Comparison of ENCODE assay signal across 34 cellular contexts in genomic region chr4:109989618-109990017, GRCh38.
DNase-seq lines count a peak whose midpoint lies in the region; ATAC-seq, FAIRE-seq and TF ChIP-seq lines count a peak whose summit lies in the region.
"Had no signal": no experiment of that assay in that cellular context is flagged by ENCODE, and none has a peak within 500 bp of the region (broad histone marks: within the 10 kb centered on the region; RNA-seq: fewer than 3 reads in every experiment).

No MANE protein-coding gene starts in this region.

- H3K27me3 ChIP-seq in breast epithelium (no peaks in the 10 kb centered on the region), bronchial epithelial cell (ENCODE audit: control insufficient read depth, insufficient read depth, low read length) (no peaks in the 10 kb centered on the region), uterus (no peaks in the 10 kb centered on the region)
- H3K27me3 ChIP-seq: cardiac muscle cell, SJSA1 had no signal

- POLR2A ChIA-PET in MCF 10A (lab: Yijun Ruan, JAX) = interaction anchor here (0.6 to 1.8 kb wide), 15 partner anchors 9 to 556 kb away, joined by 3 to 7 read pairs (median 4); partner anchors contain the start of gene SEC24B

- H3K9me3 Mint-ChIP-seq in MCF 10A (ENCODE audit: unreplicated experiment) = no peaks in the 10 kb centered on the region
- H3K9me3 Mint-ChIP-seq: activated naive CD8-positive, alpha-beta T cell treated with anti-CD3 and anti-CD28 coated beads for 36 hours; activated T-cell treated with anti-CD3 and anti-CD28 coated beads, Interleukin-2, amount 50 U/mL, for 4 hours; CD4-positive, alpha-beta T cell; GM23338; HFFc6; stimulated activated naive CD8-positive, alpha-beta T cell treated with anti-CD3 and anti-CD28 coated beads, Interleukin-15, amount 100 ng/mL, for 72 hours; WTC11 had no signal

- intact Hi-C loops in MCF 10A (cut with micrococcal nuclease) = loop anchor here (10.0 kb wide), 1 partner anchor 1145 kb away; no protein-coding TSS in a partner anchor
- intact Hi-C loops in breast epithelium (cut with DNase I; ENCODE audit: low total_unique reads) = no loop called here
- intact Hi-C loops in uterus (cut with DNase I; ENCODE audit: low total_unique reads) = no loop called here

- H3K4me1 ChIP-seq in breast epithelium (no peaks in the 10 kb centered on the region), uterus (no peaks in the 10 kb centered on the region)
- H3K4me1 ChIP-seq: SJSA1, tibial artery had no signal

- CTCF ChIA-PET in MCF 10A (lab: Yijun Ruan, JAX) = interaction anchor here (0.8 to 2.9 kb wide), 5 partner anchors 9 to 544 kb away, joined by 3 to 25 read pairs (median 4); no protein-coding TSS in a partner anchor

- H3K9me3 ChIP-seq in breast epithelium (no peaks in the 10 kb centered on the region), uterus (no peaks in the 10 kb centered on the region)
- H3K9me3 ChIP-seq: left ventricle myocardium inferior, SJSA1, tibial artery had no signal

- H3K36me3 ChIP-seq in breast epithelium = no peaks in the 10 kb centered on the region
- no peaks in the 10 kb centered on the region for H3K36me3 ChIP-seq in bronchial epithelial cell (ENCODE audit: control insufficient read depth, insufficient read depth, low read length)
- H3K36me3 ChIP-seq in uterus = no peaks in the 10 kb centered on the region
- H3K36me3 ChIP-seq: cardiac muscle cell, left ventricle myocardium inferior, tibial artery had no signal

- TF ChIP-seq CTCF in MCF 10A (IDR thresholded peaks at IDR 0.05; ENCODE audit: unreplicated experiment) = no peak
- no peak for TF ChIP-seq CTCF in breast epithelium (IDR thresholded peaks at IDR 0.05)
- TF ChIP-seq CTCF in bronchial epithelial cell (IDR thresholded peaks at IDR 0.05; ENCODE audit: insufficient read depth, low read length, severe bottlenecking) = no peak
- no peak for TF ChIP-seq CTCF in omental fat pad (IDR thresholded peaks at IDR 0.05)
- TF ChIP-seq CTCF in uterus (IDR thresholded peaks at IDR 0.05) = no peak

- peaks cover 25% of the 10 kb centered on the region for H3K4me1 Mint-ChIP-seq in MCF 10A (ENCODE audit: insufficient read depth, unreplicated experiment)
- H3K4me1 Mint-ChIP-seq: GM23338, WTC11 had no signal

- H3K4me3 ChIP-seq in breast epithelium (no peak overlapping the region), bronchial epithelial cell (ENCODE audit: low read depth, low read length) (no peak overlapping the region), uterus (no peak overlapping the region)
- H3K4me3 ChIP-seq: cardiac muscle cell, GM23338, left ventricle myocardium inferior, SJSA1, tibial artery had no signal

- no peak overlapping the region for H3K27ac ChIP-seq in breast epithelium
- no peak overlapping the region for H3K27ac ChIP-seq in uterus
- H3K27ac ChIP-seq: 22Rv1, cardiac muscle cell, left ventricle myocardium inferior, SJSA1, tibial artery had no signal

- no peak for TF ChIP-seq POLR2A in breast epithelium (IDR thresholded peaks at IDR 0.05)
- no peak for TF ChIP-seq POLR2A in uterus (IDR thresholded peaks at IDR 0.05)

- DNase-seq in MCF 10A (ENCODE audit: unreplicated experiment) (peak; percentile 8), breast epithelium (ENCODE audit: low spot score in 2 of 2) (no peak), bronchial epithelial cell (ENCODE audit: low read depth) (peak; percentile 55), omental fat pad (ENCODE audit: low spot score) (no peak), AG08395 (ENCODE audit: low spot score) (no peak), NOMO-1 treated with dmso at 0.1 percent for 144 hours (lab: John Stamatoyannopoulos, UW; ENCODE audit: unreplicated experiment) (no peak), uterus (no peak)
- no peak for DNase-seq in activated CD8-positive, alpha-beta memory T cell treated with anti-CD3 and anti-CD28 coated beads, Interleukin-2, amount 50 U/mL, for 48 hours
- DNase-seq: activated CD4-positive, alpha-beta T cell treated with anti-CD3 and anti-CD28 coated beads, Interleukin-2, amount 10 ng/mL, durations not matched to agents 24 days and 14 days; activated gamma-delta T cell; activated naive CD8-positive, alpha-beta T cell treated with anti-CD3 and anti-CD28 coated beads for 36 hours; activated T-cell treated with anti-CD3 and anti-CD28 coated beads, Interleukin-2, amount 50 U/mL, for 4 hours; aorta; CD4-positive, alpha-beta T cell; HFFc6; islet precursor cell; left ventricle myocardium inferior; NCI-H1092; NCI-H187 treated with DMSO at 0.1 percent for 48 hours; NCI-H2171 treated with DMSO at 0.1 percent for 48 hours; NCI-H524; right cardiac atrium; stimulated activated CD8-positive, alpha-beta memory T cell treated with anti-CD3 and anti-CD28 coated beads, Interleukin-4, amount 100 ng/mL, for 48 hours; stimulated activated naive CD8-positive, alpha-beta T cell treated with anti-CD3 and anti-CD28 coated beads, Interleukin-15, amount 100 ng/mL, for 72 hours; tibial artery had no signal

- peak overlapping the region; percentile 90 for H3K27ac Mint-ChIP-seq in MCF 10A (ENCODE audit: low read depth, unreplicated experiment)
- H3K27ac Mint-ChIP-seq: activated CD4-positive, alpha-beta T cell treated with anti-CD3 and anti-CD28 coated beads, Interleukin-2, amount 10 ng/mL, durations not matched to agents 24 days and 14 days; activated naive CD8-positive, alpha-beta T cell treated with anti-CD3 and anti-CD28 coated beads for 36 hours; CD4-positive, alpha-beta T cell; GM23338; HFFc6; stimulated activated naive CD8-positive, alpha-beta T cell treated with anti-CD3 and anti-CD28 coated beads, Interleukin-15, amount 100 ng/mL, for 72 hours; WTC11 had no signal

- ATAC-seq in omental fat pad (ENCODE audit: low FRiP score) = peak; percentile 60
- ATAC-seq: activated T-cell treated with anti-CD3 and anti-CD28 coated beads, Interleukin-2, amount 50 U/mL, for 4 hours; GM23338; stimulated activated naive CD8-positive, alpha-beta T cell treated with anti-CD3 and anti-CD28 coated beads, Interleukin-15, amount 100 ng/mL, for 72 hours; WTC11 had no signal

- no peaks in the 10 kb centered on the region for H3K27me3 Mint-ChIP-seq in MCF 10A (ENCODE audit: insufficient read depth, unreplicated experiment)
- H3K27me3 Mint-ChIP-seq: stimulated activated naive CD8-positive, alpha-beta T cell treated with anti-CD3 and anti-CD28 coated beads, Interleukin-15, amount 100 ng/mL, for 72 hours had no signal

- H3K4me3 Mint-ChIP-seq in MCF 10A (ENCODE audit: unreplicated experiment) = peak overlapping the region; percentile 28
- H3K4me3 Mint-ChIP-seq: activated CD4-positive, alpha-beta T cell treated with anti-CD3 and anti-CD28 coated beads, Interleukin-2, amount 10 ng/mL, durations not matched to agents 24 days and 14 days; activated naive CD8-positive, alpha-beta T cell treated with anti-CD3 and anti-CD28 coated beads for 36 hours; activated T-cell treated with anti-CD3 and anti-CD28 coated beads, Interleukin-2, amount 50 U/mL, for 4 hours; CD4-positive, alpha-beta T cell; GM23338; HFFc6; stimulated activated naive CD8-positive, alpha-beta T cell treated with anti-CD3 and anti-CD28 coated beads, Interleukin-15, amount 100 ng/mL, for 72 hours; WTC11 had no signal

- H3K36me3 Mint-ChIP-seq in MCF 10A (ENCODE audit: insufficient read depth, unreplicated experiment) = no peaks in the 10 kb centered on the region
- H3K36me3 Mint-ChIP-seq: activated naive CD8-positive, alpha-beta T cell treated with anti-CD3 and anti-CD28 coated beads for 36 hours; WTC11 had no signal

- FAIRE-seq in bronchial epithelial cell (lab: Jason Lieb, UNC) = no peak
- FAIRE-seq: colon, D721Med, endothelial cell of umbilical vein, RCC 7860 had no signal

- BruUV-seq in MCF 10A (replicated peaks; lab: Mats Ljungman, UMichigan) = TSS peak; percentile 98

Comparison
In these comparisons a context has a peak if more than half of its experiments do, and no peak if none do; other contexts are left out.
1. DNase-seq: peak in MCF 10A (single experiment) and bronchial epithelial cell (single experiment); none in breast epithelium (0 of 2), omental fat pad (single experiment), AG08395 (single experiment), NOMO-1 treated with dmso at 0.1 percent for 144 hours (single experiment), uterus (0 of 2) and activated CD8-positive, alpha-beta memory T cell treated with anti-CD3 and anti-CD28 coated beads, Interleukin-2, amount 50 U/mL, for 48 hours (single experiment).